In genomic region chr9:70222354-70222753, GRCh38 we compare ENCODE assay signal across 15 cellular contexts. TPM values are rescaled to one million over a fixed set of nuclear protein-coding genes. Genes with fewer than 3 reads are reported as not detected.
A peak's percentile ranks its signal among the peaks of the same experiment; 100 is the strongest.
DNase-seq lines count a peak whose midpoint lies in the region; ATAC-seq, FAIRE-seq and TF ChIP-seq lines count a peak whose summit lies in the region.
"Had no signal": no experiment of that assay in that cellular context is flagged by ENCODE, and none has a peak within 500 bp of the region (broad histone marks: within the 10 kb centered on the region; RNA-seq: fewer than 3 reads in every experiment).

No MANE protein-coding gene starts in this region.

- H3K27me3 Mint-ChIP-seq in astrocyte (ENCODE audit: low read depth, unreplicated experiment) = no peaks in the 10 kb centered on the region

- H3K79me2 ChIP-seq in GM23248 (ENCODE audit: insufficient read depth) = no peaks in the 10 kb centered on the region
- no peaks in the 10 kb centered on the region for H3K79me2 ChIP-seq in astrocyte (ENCODE audit: insufficient read depth, low read length)

- H4K20me1 ChIP-seq in GM23248 (ENCODE audit: insufficient read depth) (no peaks in the 10 kb centered on the region), astrocyte (ENCODE audit: insufficient read depth, low read length) (no peaks in the 10 kb centered on the region)
- H4K20me1 ChIP-seq: BLaER1 had no signal

- DNase-seq in AG10803 (ENCODE audit: low read depth) (peak; percentile 12), GM23248 (peak; percentile 45), astrocyte (ENCODE audit: low read depth) (peak; percentile 29), retinal pigment epithelial cell (ENCODE audit: low read depth) (peak; percentile 16), left ventricle myocardium superior (no peak), ureter (ENCODE audit: low spot score) (no peak), SW480 (ENCODE audit: low spot score) (no peak)
- DNase-seq: AML-193; Caco-2; CD8-positive, alpha-beta memory T cell; DND-41 had no signal

- no peak overlapping the region for H3K9ac ChIP-seq in GM23248
- no peak overlapping the region for H3K9ac ChIP-seq in astrocyte (ENCODE audit: low read length)
- H3K9ac ChIP-seq: BLaER1 had no signal

- no peak for FAIRE-seq in astrocyte (lab: Jason Lieb, UNC)
- FAIRE-seq: GM12891 had no signal

- no peaks in the 10 kb centered on the region for H3K9me2 ChIP-seq in GM23248 (ENCODE audit: insufficient read depth)

- H3K4me3 Mint-ChIP-seq in astrocyte (ENCODE audit: unreplicated experiment) = no peak overlapping the region
- H3K4me3 Mint-ChIP-seq: CD8-positive, alpha-beta memory T cell had no signal

- H3K27me3 ChIP-seq in GM23248 (replicated peaks; ENCODE audit: insufficient read depth) = no peaks in the 10 kb centered on the region
- no peaks in the 10 kb centered on the region for H3K27me3 ChIP-seq in astrocyte (ENCODE audit: insufficient read depth, low read length)
- H3K27me3 ChIP-seq: BLaER1 had no signal

- H3K36me3 ChIP-seq in GM23248 (ENCODE audit: low read depth) (no peaks in the 10 kb centered on the region), astrocyte (ENCODE audit: insufficient read depth, low read length) (no peaks in the 10 kb centered on the region)
- H3K36me3 ChIP-seq: BLaER1 had no signal

- H3K36me3 Mint-ChIP-seq in astrocyte (ENCODE audit: low read depth, unreplicated experiment) = peaks cover 17% of the 10 kb centered on the region
- H3K36me3 Mint-ChIP-seq: CD8-positive, alpha-beta memory T cell had no signal

- TF ChIP-seq CTCF in AG10803 (conservative IDR thresholded peaks at IDR 0.05; ENCODE audit: low read length) = no peak
- no peak for TF ChIP-seq CTCF in astrocyte (IDR thresholded peaks at IDR 0.05; ENCODE audit: insufficient read depth, low read depth, low read length)
- no peak for TF ChIP-seq CTCF in retinal pigment epithelial cell (conservative IDR thresholded peaks at IDR 0.05; ENCODE audit: low read depth, low read length)

- intact Hi-C loops in left ventricle myocardium superior (cut with micrococcal nuclease) = no loop called here

- peaks cover 19% of the 10 kb centered on the region for H3K4me1 ChIP-seq in GM23248 (ENCODE audit: insufficient read depth)
- no peaks in the 10 kb centered on the region for H3K4me1 ChIP-seq in astrocyte (ENCODE audit: insufficient read depth, low read length)
- H3K4me1 ChIP-seq: BLaER1, Caco-2 had no signal

- in situ Hi-C loops in GM23248 (cut with MboI) = no loop called here

- peak overlapping the region; percentile 30 for H3K4me2 ChIP-seq in GM23248 (ENCODE audit: unreplicated experiment)
- no peak overlapping the region for H3K4me2 ChIP-seq in astrocyte (ENCODE audit: low read length)
- H3K4me2 ChIP-seq: BLaER1 had no signal

- H3K9me3 Mint-ChIP-seq in astrocyte (ENCODE audit: unreplicated experiment) = no peaks in the 10 kb centered on the region
- H3K9me3 Mint-ChIP-seq: CD8-positive, alpha-beta memory T cell had no signal

- ATAC-seq in left ventricle myocardium superior (no peak), HG03460 (IDR thresholded peaks at IDR 0.05; ENCODE audit: unreplicated experiment) (no peak)

- H2AFZ ChIP-seq in GM23248 (no peak overlapping the region), astrocyte (ENCODE audit: low read depth, low read length) (no peak overlapping the region)

- H3K27ac ChIP-seq in GM23248 (no peak overlapping the region), astrocyte (ENCODE audit: low read depth, low read length) (no peak overlapping the region)
- H3K27ac ChIP-seq: 22Rv1, BLaER1 had no signal

- H3F3A ChIP-seq in GM23248 (ENCODE audit: insufficient read depth) = peaks cover 21% of the 10 kb centered on the region; the same call in 1 of the 2 replicates

- no peak overlapping the region for H3K4me3 ChIP-seq in AG10803 (ENCODE audit: low read length)
- H3K4me3 ChIP-seq in GM23248 = no peak overlapping the region
- no peak overlapping the region for H3K4me3 ChIP-seq in astrocyte (ENCODE audit: insufficient read depth, low read depth, low read length)
- no peak overlapping the region for H3K4me3 ChIP-seq in retinal pigment epithelial cell (ENCODE audit: low read length)
- H3K4me3 ChIP-seq: BLaER1 had no signal

- H3K4me1 Mint-ChIP-seq in astrocyte (ENCODE audit: low read depth, unreplicated experiment) = peaks cover 11% of the 10 kb centered on the region
- H3K4me1 Mint-ChIP-seq: CD8-positive, alpha-beta memory T cell had no signal

- H3K27ac Mint-ChIP-seq in astrocyte (ENCODE audit: unreplicated experiment) = no peak overlapping the region
- H3K27ac Mint-ChIP-seq: CD8-positive, alpha-beta memory T cell had no signal

- WGBS in GM23248 (ENCODE audit: low coverage in 1 of 2, low lambda C conversion rate in 2 of 2, missing lambda C conversion rate in 2 of 2), 2 experiments = 24 to 25% methylated on average over 1 of the region's 1 CpG

- H3K9me3 ChIP-seq in GM23248 (ENCODE audit: low read depth) = no peaks in the 10 kb centered on the region
- no peaks in the 10 kb centered on the region for H3K9me3 ChIP-seq in astrocyte (ENCODE audit: insufficient read depth, low read depth, low read length)
- H3K9me3 ChIP-seq: BLaER1, Caco-2 had no signal

RNA-seq across cellular contexts. Expression of gene SMC5, which starts 36.4 kb away (rescaled TPM):
- total RNA-seq in GM23248 (2014; rRNA removed; shearing (Covaris generic)) = 12.5 and 16.4 TPM in 2 replicates
- 14.9 and 15.1 TPM in 2 replicates for polyA plus RNA-seq in GM23248 (2016; fragmentation: Nextera tagmentation; extraction: Ambion mirVana)
- total RNA-seq in astrocyte = 26.8 and 27.4 TPM in 2 replicates
- total RNA-seq in left ventricle myocardium superior = 10.5 TPM
- total RNA-seq in ureter = 54.4 TPM

Comparison
In these comparisons a context has a peak if more than half of its experiments do, and no peak if none do; other contexts are left out.
1. DNase-seq: peak in AG10803 (single experiment), GM23248 (single experiment), astrocyte (single experiment) and retinal pigment epithelial cell (single experiment); none in left ventricle myocardium superior (single experiment), ureter (single experiment) and SW480 (single experiment).